In the genomic region with DNA sequence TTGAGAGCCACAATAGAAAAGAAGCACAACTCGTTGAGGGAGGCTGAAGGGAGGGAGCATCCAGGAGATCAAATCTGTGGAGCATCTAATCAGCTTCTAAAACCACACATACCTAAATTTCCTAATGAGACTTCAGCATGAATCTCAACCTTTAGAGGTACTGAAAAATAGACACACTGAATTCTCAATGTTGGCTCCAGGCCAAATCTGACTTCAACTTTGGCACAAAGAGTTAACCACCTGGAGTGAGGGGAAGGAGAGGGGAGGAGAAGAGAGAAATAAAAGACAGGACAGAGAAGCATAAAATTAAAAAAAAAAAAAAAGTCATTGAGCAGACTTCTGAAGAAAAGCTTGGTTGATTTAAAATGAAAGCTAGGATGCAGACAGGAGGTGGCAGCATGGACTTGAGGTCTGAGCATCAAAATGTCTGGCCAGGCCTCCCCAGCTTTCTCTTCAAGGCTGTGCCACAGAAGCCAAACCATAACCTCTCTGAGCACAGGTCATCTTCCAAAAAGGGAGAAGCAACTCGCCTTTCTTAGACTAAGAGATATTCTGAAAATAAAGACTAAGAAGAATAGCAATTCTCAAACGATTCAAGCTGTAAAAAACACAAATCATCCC, we compare ENCODE assay signal across 11 cellular contexts.
DNase-seq lines count a peak whose midpoint lies in the region; ATAC-seq lines count a peak whose summit lies in the region.
"Had no signal": no experiment of that assay in that cellular context is flagged by ENCODE, and none has a peak within 500 bp of the region (broad histone marks: within the 10 kb centered on the region; RNA-seq: fewer than 3 reads in every experiment).

No MANE protein-coding gene starts in this region.

- peak; percentile 50 for DNase-seq in D341Med (ENCODE audit: low spot score)
- DNase-seq in M059J (ENCODE audit: low read depth) = peak; percentile 10
- DNase-seq in dermis microvascular lymphatic vessel endothelial cell (ENCODE audit: low read depth in 2 of 2) = peak; percentile 12 to 49
- peak; percentile 30 for DNase-seq in midbrain (lab: John Stamatoyannopoulos, UW)
- DNase-seq in activated CD4-positive, alpha-beta T cell treated with anti-CD3 and anti-CD28 coated beads, Interleukin-2, amount 50 U/mL, for 1 hour = no peak
- DNase-seq in activated T-cell treated with anti-CD3 and anti-CD28 coated beads, Interleukin-2, amount 50 U/mL, for 1 hour = no peak
- DNase-seq: activated CD4-positive, alpha-beta T cell treated with anti-CD3 and anti-CD28 coated beads, Interleukin-2, amount 10 ng/mL, durations not matched to agents 24 days and 14 days; NCI-H524 treated with DMSO at 0.1 percent for 48 hours; stimulated activated CD4-positive, alpha-beta T cell treated with anti-CD3 and anti-CD28 coated beads, Interleukin-4, amount 100 ng/mL, for 24 hours had no signal

- ATAC-seq in GM21515 (IDR thresholded peaks at IDR 0.05; ENCODE audit: unreplicated experiment) = no peak
- no peak for ATAC-seq in GM19351 (IDR thresholded peaks at IDR 0.05; ENCODE audit: unreplicated experiment)

Comparison
In these comparisons a context has a peak if more than half of its experiments do, and no peak if none do; other contexts are left out.
1. DNase-seq: peak in D341Med (single experiment), M059J (single experiment), dermis microvascular lymphatic vessel endothelial cell (2 of 2) and midbrain (single experiment); none in activated CD4-positive, alpha-beta T cell treated with anti-CD3 and anti-CD28 coated beads, Interleukin-2, amount 50 U/mL, for 1 hour (single experiment) and activated T-cell treated with anti-CD3 and anti-CD28 coated beads, Interleukin-2, amount 50 U/mL, for 1 hour (single experiment).